13 cellular contexts compared by ENCODE assay signal in the genomic region with DNA sequence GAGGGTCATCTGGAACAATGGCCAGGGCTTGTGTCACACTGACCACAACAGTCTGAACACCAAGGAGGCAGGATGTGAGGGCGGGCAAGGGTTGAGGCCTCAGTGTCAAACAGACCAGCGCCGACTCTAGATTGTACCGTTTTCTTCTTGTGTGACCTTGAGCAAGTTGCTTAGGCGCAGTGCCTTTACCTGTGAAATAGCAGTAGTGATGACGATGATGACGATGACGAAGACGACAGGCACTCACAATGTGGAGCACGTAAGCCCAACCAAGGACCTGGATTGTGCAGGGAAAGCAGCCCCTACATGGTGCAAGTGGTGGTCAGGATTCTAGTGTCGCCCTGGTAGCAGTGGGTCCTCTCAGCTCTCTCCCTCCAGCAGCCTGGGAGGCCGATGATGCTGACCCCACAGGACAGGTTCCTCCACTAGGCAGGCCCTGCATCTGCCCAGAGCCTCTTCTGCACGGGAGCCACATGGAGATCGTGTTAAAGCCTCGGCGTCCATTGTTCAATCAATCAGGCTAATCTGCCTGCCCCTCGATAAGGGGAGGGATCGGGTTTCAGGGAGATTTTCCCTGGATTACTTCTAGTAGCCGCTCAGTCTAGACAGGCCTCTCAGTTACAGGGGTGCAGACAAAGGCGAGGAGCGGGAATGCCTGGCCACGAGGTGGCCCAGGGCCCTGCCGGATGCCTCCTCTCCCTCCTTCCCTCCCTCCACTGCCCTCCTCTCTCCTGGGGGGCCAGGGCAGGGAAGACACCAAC.
DNase-seq lines count a peak whose midpoint lies in the region; ATAC-seq lines count a peak whose summit lies in the region.
"Had no signal": no experiment of that assay in that cellular context is flagged by ENCODE, and none has a peak within 500 bp of the region (broad histone marks: within the 10 kb centered on the region; RNA-seq: fewer than 3 reads in every experiment).

No MANE protein-coding gene starts in this region.

- H3K9me3 Mint-ChIP-seq in activated CD8-positive, alpha-beta memory T cell treated with anti-CD3 and anti-CD28 coated beads, Interleukin-2, amount 10 ng/mL, durations not matched to agents 7 days and 5 days (ENCODE audit: low read depth): no peaks in the 10 kb centered on the region
- H3K9me3 Mint-ChIP-seq in stimulated activated naive B cell treated with anti-CD40 and anti-IgM and Interleukin-4, amounts not matched to agents 10 μg/mL and 1 μg/mL and 100 μg/mL, for 72 hours: no peaks in the 10 kb centered on the region
- H3K9me3 Mint-ChIP-seq: activated CD4-positive, alpha-beta memory T cell treated with anti-CD3 and anti-CD28 coated beads, Interleukin-2, amount 10 ng/mL, durations not matched to agents 7 days and 5 days; stimulated activated effector memory CD8-positive, alpha-beta T cell treated with anti-CD3 and anti-CD28 coated beads, Interleukin-12 subunit alpha, Interleukin-12 subunit beta, amount 100 ng/mL, for 72 hours had no signal

- DNase-seq in activated CD8-positive, alpha-beta memory T cell treated with anti-CD3 and anti-CD28 coated beads for 24 hours: peak; percentile 38
- no peak for DNase-seq in activated CD8-positive, alpha-beta memory T cell treated with anti-CD3 and anti-CD28 coated beads, Interleukin-2, amount 10 ng/mL, durations not matched to agents 7 days and 5 days
- DNase-seq in NCI-H524 (lab: John Stamatoyannopoulos, UW): peak; percentile 78 to 90
- peak; percentile 17 for DNase-seq in iPS DF 19.7 (ENCODE audit: low read depth, low spot score)
- DNase-seq in retina: peak; percentile 43
- no peak for DNase-seq in NCI-H1694 (lab: John Stamatoyannopoulos, UW)
- DNase-seq in stimulated activated naive B cell treated with anti-CD40 and anti-IgM and Interleukin-4, amounts not matched to agents 10 μg/mL and 1 μg/mL and 100 μg/mL, for 72 hours: no peak
- DNase-seq: activated CD4-positive, alpha-beta memory T cell treated with anti-CD3 and anti-CD28 coated beads, Interleukin-2, amount 10 ng/mL, durations not matched to agents 7 days and 5 days; mammary epithelial cell; NCI-H187 treated with DMSO at 0.1 percent for 48 hours; SHP77 treated with DMSO at 0.1 percent for 48 hours had no signal

- no peak overlapping the region for H3K27ac Mint-ChIP-seq in activated CD8-positive, alpha-beta memory T cell treated with anti-CD3 and anti-CD28 coated beads, Interleukin-2, amount 10 ng/mL, durations not matched to agents 7 days and 5 days
- H3K27ac Mint-ChIP-seq in stimulated activated naive B cell treated with anti-CD40 and anti-IgM and Interleukin-4, amounts not matched to agents 10 μg/mL and 1 μg/mL and 100 μg/mL, for 72 hours: no peak overlapping the region
- H3K27ac Mint-ChIP-seq: activated CD4-positive, alpha-beta memory T cell treated with anti-CD3 and anti-CD28 coated beads, Interleukin-2, amount 10 ng/mL, durations not matched to agents 7 days and 5 days; stimulated activated effector memory CD8-positive, alpha-beta T cell treated with anti-CD3 and anti-CD28 coated beads, Interleukin-12 subunit alpha, Interleukin-12 subunit beta, amount 100 ng/mL, for 72 hours had no signal

- ATAC-seq in activated CD8-positive, alpha-beta memory T cell treated with anti-CD3 and anti-CD28 coated beads, Interleukin-2, amount 10 ng/mL, durations not matched to agents 7 days and 5 days: no peak
- ATAC-seq in stimulated activated naive B cell treated with anti-CD40 and anti-IgM and Interleukin-4, amounts not matched to agents 10 μg/mL and 1 μg/mL and 100 μg/mL, for 72 hours (replicated peaks): no peak
- ATAC-seq in HG02610 (IDR thresholded peaks at IDR 0.05; ENCODE audit: unreplicated experiment): no peak

- CTCF ChIA-PET in activated CD8-positive, alpha-beta memory T cell treated with anti-CD3 and anti-CD28 coated beads, Interleukin-2, amount 10 ng/mL, durations not matched to agents 7 days and 5 days (lab: Charles Lee): no interaction called here

- peaks cover 39% of the 10 kb centered on the region for H3K4me1 Mint-ChIP-seq in activated CD8-positive, alpha-beta memory T cell treated with anti-CD3 and anti-CD28 coated beads, Interleukin-2, amount 10 ng/mL, durations not matched to agents 7 days and 5 days
- no peaks in the 10 kb centered on the region for H3K4me1 Mint-ChIP-seq in stimulated activated naive B cell treated with anti-CD40 and anti-IgM and Interleukin-4, amounts not matched to agents 10 μg/mL and 1 μg/mL and 100 μg/mL, for 72 hours

- H3K27me3 Mint-ChIP-seq in activated CD8-positive, alpha-beta memory T cell treated with anti-CD3 and anti-CD28 coated beads, Interleukin-2, amount 10 ng/mL, durations not matched to agents 7 days and 5 days: peaks cover 24% of the 10 kb centered on the region
- H3K27me3 Mint-ChIP-seq in stimulated activated naive B cell treated with anti-CD40 and anti-IgM and Interleukin-4, amounts not matched to agents 10 μg/mL and 1 μg/mL and 100 μg/mL, for 72 hours: peaks cover 19 to 24% of the 10 kb centered on the region in 2 donors

- no peak overlapping the region for H3K4me3 Mint-ChIP-seq in activated CD8-positive, alpha-beta memory T cell treated with anti-CD3 and anti-CD28 coated beads, Interleukin-2, amount 10 ng/mL, durations not matched to agents 7 days and 5 days
- no peak overlapping the region for H3K4me3 Mint-ChIP-seq in stimulated activated naive B cell treated with anti-CD40 and anti-IgM and Interleukin-4, amounts not matched to agents 10 μg/mL and 1 μg/mL and 100 μg/mL, for 72 hours
- H3K4me3 Mint-ChIP-seq: activated CD4-positive, alpha-beta memory T cell treated with anti-CD3 and anti-CD28 coated beads, Interleukin-2, amount 10 ng/mL, durations not matched to agents 7 days and 5 days; stimulated activated effector memory CD8-positive, alpha-beta T cell treated with anti-CD3 and anti-CD28 coated beads, Interleukin-12 subunit alpha, Interleukin-12 subunit beta, amount 100 ng/mL, for 72 hours had no signal

- H3K36me3 Mint-ChIP-seq in activated CD8-positive, alpha-beta memory T cell treated with anti-CD3 and anti-CD28 coated beads, Interleukin-2, amount 10 ng/mL, durations not matched to agents 7 days and 5 days: no peaks in the 10 kb centered on the region
- no peaks in the 10 kb centered on the region for H3K36me3 Mint-ChIP-seq in stimulated activated naive B cell treated with anti-CD40 and anti-IgM and Interleukin-4, amounts not matched to agents 10 μg/mL and 1 μg/mL and 100 μg/mL, for 72 hours
- H3K36me3 Mint-ChIP-seq: stimulated activated effector memory CD8-positive, alpha-beta T cell treated with anti-CD3 and anti-CD28 coated beads, Interleukin-12 subunit alpha, Interleukin-12 subunit beta, amount 100 ng/mL, for 72 hours had no signal

Comparison
In these comparisons a context has a peak if more than half of its experiments do, and no peak if none do; other contexts are left out.
1. DNase-seq: peak in activated CD8-positive, alpha-beta memory T cell treated with anti-CD3 and anti-CD28 coated beads for 24 hours (single experiment), NCI-H524 (2 of 2), iPS DF 19.7 (single experiment) and retina (single experiment); none in activated CD8-positive, alpha-beta memory T cell treated with anti-CD3 and anti-CD28 coated beads, Interleukin-2, amount 10 ng/mL, durations not matched to agents 7 days and 5 days (single experiment), NCI-H1694 (single experiment) and stimulated activated naive B cell treated with anti-CD40 and anti-IgM and Interleukin-4, amounts not matched to agents 10 μg/mL and 1 μg/mL and 100 μg/mL, for 72 hours (single experiment).